Comparison of ENCODE assay signal across 12 cellular contexts in the genomic region with DNA sequence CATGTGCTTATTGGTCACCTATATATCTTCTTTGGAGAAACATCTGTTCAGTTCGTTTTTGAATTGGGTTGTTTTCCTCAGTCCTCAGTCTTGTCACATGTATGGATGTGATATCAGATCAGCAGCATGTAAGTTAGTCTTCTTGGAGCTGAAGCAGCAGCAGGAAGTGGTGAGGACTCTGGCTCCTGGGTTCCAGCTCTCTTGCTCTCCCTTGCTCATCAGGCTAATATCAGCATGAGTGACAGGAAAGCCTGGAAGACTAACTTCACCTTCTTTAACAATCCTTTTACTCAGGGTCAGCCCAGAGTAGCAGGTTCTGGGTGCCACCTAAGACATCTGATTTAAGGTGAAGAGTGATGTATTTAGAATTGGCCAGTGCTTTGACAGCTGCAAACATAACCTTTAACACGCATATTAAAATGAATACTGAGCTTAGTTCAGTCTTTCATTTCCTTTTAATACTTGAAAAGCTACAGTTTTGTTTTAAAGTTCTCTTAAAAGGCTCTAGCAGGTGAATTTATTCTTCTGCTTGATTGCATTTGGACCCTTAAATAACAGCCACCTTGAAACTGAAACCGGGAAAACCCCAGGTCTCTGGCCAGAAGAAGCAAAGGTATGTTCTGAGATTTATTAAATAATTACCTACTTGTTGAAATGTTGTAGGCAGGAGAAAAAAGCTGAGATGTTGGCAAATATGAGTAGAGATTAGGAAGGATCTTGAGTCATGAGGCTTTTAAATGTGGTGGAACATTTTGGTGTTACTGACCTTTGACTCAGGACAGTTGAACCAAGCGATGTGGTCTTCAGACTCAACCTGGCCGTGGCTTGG.
A peak's percentile ranks its signal among the peaks of the same experiment; 100 is the strongest.
DNase-seq lines count a peak whose midpoint lies in the region; ATAC-seq and TF ChIP-seq lines count a peak whose summit lies in the region.
"Had no signal": no experiment of that assay in that cellular context is flagged by ENCODE, and none has a peak within 500 bp of the region (broad histone marks: within the 10 kb centered on the region; RNA-seq: fewer than 3 reads in every experiment).

No MANE protein-coding gene starts in this region.

- no peaks in the 10 kb centered on the region for H3K27me3 ChIP-seq in GM06990 (replicated peaks; ENCODE audit: control insufficient read depth, insufficient read depth, low read length)
- H3K27me3 ChIP-seq: cardiac muscle cell had no signal

- peak; percentile 81 for DNase-seq in GM06990 (ENCODE audit: extremely low read depth, insufficient read length)
- no peak for DNase-seq in Ammon's horn (ENCODE audit: low spot score)
- no peak for DNase-seq in NCI-H187 (lab: John Stamatoyannopoulos, UW)
- DNase-seq in head of caudate nucleus: no peak
- DNase-seq in AML-193 (lab: John Stamatoyannopoulos, UW): no peak
- DNase-seq: KG1, left colon, posterior cingulate gyrus had no signal

- H3K4me3 ChIP-seq in GM06990 (replicated peaks; ENCODE audit: low read depth, low read length): peak overlapping the region; percentile 74
- H3K4me3 ChIP-seq: cardiac muscle cell had no signal

- no peak for TF ChIP-seq CTCF in GM06990 (IDR thresholded peaks at IDR 0.05; ENCODE audit: insufficient read depth, low read length, poor library complexity, severe bottlenecking)

- intact Hi-C loops in head of caudate nucleus (cut with DNase I): no loop called here

- ATAC-seq in GM19043 (IDR thresholded peaks at IDR 0.05; ENCODE audit: low read depth, unreplicated experiment) (peak; percentile 46), HG02678 (IDR thresholded peaks at IDR 0.05; ENCODE audit: unreplicated experiment) (peak; percentile 50), HG03520 (IDR thresholded peaks at IDR 0.05; ENCODE audit: unreplicated experiment) (peak; percentile 29)
- ATAC-seq: left colon had no signal

- H3K36me3 ChIP-seq in GM06990 (ENCODE audit: control insufficient read depth, insufficient read depth, low read length): no peaks in the 10 kb centered on the region
- H3K36me3 ChIP-seq: cardiac muscle cell had no signal
